1 cellular context compared by ENCODE assay signal in genomic region chr5:147874910-147875367, GRCh38.
TF ChIP-seq lines count a peak whose summit lies in the region.

No MANE protein-coding gene starts in this region.

TF ChIP-seq in H1, 55 proteins besides CTCF, POLR2A, EP300 and RAD21:
- TF ChIP-seq RBBP5 (IDR thresholded peaks at IDR 0.05; ENCODE audit: borderline replicate concordance, low read depth, low read length): 0 out of 2 replicates have a peak, but pooled peaks have one; percentile 51
- TF ChIP-seq NANOG (IDR thresholded peaks at IDR 0.05; ENCODE audit: insufficient read depth, low read depth, low read length, poor library complexity, severe bottlenecking): no peak
- TF ChIP-seq MAX (IDR thresholded peaks at IDR 0.05): no peak
- TF ChIP-seq SAP30 (IDR thresholded peaks at IDR 0.05; ENCODE audit: insufficient read depth, insufficient replicate concordance, low read length): no peak
- 0 out of 2 replicates have a peak, but pooled peaks have one; percentile 11 for TF ChIP-seq PHF8 (conservative IDR thresholded peaks at IDR 0.05; ENCODE audit: low read depth, low read length)
- TF ChIP-seq POLR2AphosphoS5 (IDR thresholded peaks at IDR 0.05; ENCODE audit: low read depth, low read length): no peak
- no peak for TF ChIP-seq SUZ12 (IDR thresholded peaks at IDR 0.05; ENCODE audit: low read length)
- no peak for TF ChIP-seq CBX8 (IDR thresholded peaks at IDR 0.05; ENCODE audit: borderline replicate concordance, low read depth, low read length)
- no peak for TF ChIP-seq BRCA1 (IDR thresholded peaks at IDR 0.05; ENCODE audit: low read depth, low read length)
- 0 out of 2 replicates have a peak, but pooled peaks have one; percentile 43 for TF ChIP-seq TCF12 (IDR thresholded peaks at IDR 0.05; ENCODE audit: low read depth, low read length)
- no peak for TF ChIP-seq SIRT6 (IDR thresholded peaks at IDR 0.05; ENCODE audit: low read length)
- 0 out of 2 replicates have a peak, but pooled peaks have one; percentile 76 for TF ChIP-seq POU5F1 (IDR thresholded peaks at IDR 0.05; ENCODE audit: low read depth, low read length)
- peak; percentile 37; the same call in 1 of the 2 replicates for TF ChIP-seq SP1 (IDR thresholded peaks at IDR 0.05; ENCODE audit: low read depth, low read length)
- no peak for TF ChIP-seq CTBP2 (IDR thresholded peaks at IDR 0.05; ENCODE audit: borderline replicate concordance, insufficient read depth, insufficient read length, low read length)
- TF ChIP-seq EZH2 (IDR thresholded peaks at IDR 0.05; ENCODE audit: low read depth, low read length, severe bottlenecking): no peak
- no peak; a peak in 1 of 4 replicates for TF ChIP-seq SIN3A (conservative IDR thresholded peaks at IDR 0.05 in 1 of 2, IDR thresholded peaks at IDR 0.05 in 1 of 2; ENCODE audit: low read depth in 1 of 2, low read length in 2 of 2)
- no peak for TF ChIP-seq RXRA (IDR thresholded peaks at IDR 0.05; ENCODE audit: insufficient read depth, low read depth, low read length)
- no peak for TF ChIP-seq CHD2 (IDR thresholded peaks at IDR 0.05; ENCODE audit: low read length)
- TF ChIP-seq TBP (IDR thresholded peaks at IDR 0.05; ENCODE audit: low read depth, low read length): peak; percentile 34; the same call in 1 of the 2 replicates
- peak; percentile 39 for TF ChIP-seq TAF7 (optimal IDR thresholded peaks at IDR 0.05; ENCODE audit: borderline replicate concordance, low read depth, low read length)
- TF ChIP-seq SIX5 (IDR thresholded peaks at IDR 0.05; ENCODE audit: low read depth, low read length): no peak
- no peak for TF ChIP-seq GTF2F1 (IDR thresholded peaks at IDR 0.05; ENCODE audit: borderline replicate concordance, low read depth, low read length)
- no peak for TF ChIP-seq HDAC2 (IDR thresholded peaks at IDR 0.05; ENCODE audit: borderline replicate concordance in 1 of 2, low read depth in 2 of 2, low read length in 2 of 2)
- TF ChIP-seq CBX5 (IDR thresholded peaks at IDR 0.05; ENCODE audit: low read depth, low read length): no peak
- peak; percentile 44 for TF ChIP-seq ASH2L (IDR thresholded peaks at IDR 0.05; ENCODE audit: low read length)
- TF ChIP-seq TEAD4 (IDR thresholded peaks at IDR 0.05; ENCODE audit: low read depth, low read length): no peak
- no peak for TF ChIP-seq CEBPB (IDR thresholded peaks at IDR 0.05; ENCODE audit: low read depth, low read length)
- no peak for TF ChIP-seq BACH1 (IDR thresholded peaks at IDR 0.05; ENCODE audit: low read length)
